ENCODE assay signal across 1 cellular context in the genomic region with DNA sequence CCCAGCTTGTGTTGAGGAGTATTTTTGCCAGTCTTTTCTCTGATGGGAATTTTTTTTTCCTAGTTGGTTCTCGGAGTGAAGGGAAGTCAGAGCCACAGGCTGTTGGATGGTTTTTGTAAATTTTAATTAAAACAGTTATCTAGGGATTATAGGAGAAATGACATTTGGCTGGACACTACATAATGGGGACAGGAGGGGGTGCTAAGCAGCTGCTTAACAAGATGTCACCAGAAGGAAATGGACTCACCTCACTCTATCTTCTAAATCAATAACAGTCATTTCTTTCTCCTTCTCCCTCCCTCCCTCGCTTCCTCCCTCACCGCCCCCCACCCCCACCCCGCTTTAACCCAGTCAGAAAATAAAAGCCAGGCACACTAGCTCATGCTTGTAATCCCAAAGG.
TF ChIP-seq lines count a peak whose summit lies in the region.

No MANE protein-coding gene starts in this region.

TF ChIP-seq in HCT116, 20 proteins besides CTCF, POLR2A, EP300 and RAD21 (continued from another document):
- TF ChIP-seq, protein P1, sequence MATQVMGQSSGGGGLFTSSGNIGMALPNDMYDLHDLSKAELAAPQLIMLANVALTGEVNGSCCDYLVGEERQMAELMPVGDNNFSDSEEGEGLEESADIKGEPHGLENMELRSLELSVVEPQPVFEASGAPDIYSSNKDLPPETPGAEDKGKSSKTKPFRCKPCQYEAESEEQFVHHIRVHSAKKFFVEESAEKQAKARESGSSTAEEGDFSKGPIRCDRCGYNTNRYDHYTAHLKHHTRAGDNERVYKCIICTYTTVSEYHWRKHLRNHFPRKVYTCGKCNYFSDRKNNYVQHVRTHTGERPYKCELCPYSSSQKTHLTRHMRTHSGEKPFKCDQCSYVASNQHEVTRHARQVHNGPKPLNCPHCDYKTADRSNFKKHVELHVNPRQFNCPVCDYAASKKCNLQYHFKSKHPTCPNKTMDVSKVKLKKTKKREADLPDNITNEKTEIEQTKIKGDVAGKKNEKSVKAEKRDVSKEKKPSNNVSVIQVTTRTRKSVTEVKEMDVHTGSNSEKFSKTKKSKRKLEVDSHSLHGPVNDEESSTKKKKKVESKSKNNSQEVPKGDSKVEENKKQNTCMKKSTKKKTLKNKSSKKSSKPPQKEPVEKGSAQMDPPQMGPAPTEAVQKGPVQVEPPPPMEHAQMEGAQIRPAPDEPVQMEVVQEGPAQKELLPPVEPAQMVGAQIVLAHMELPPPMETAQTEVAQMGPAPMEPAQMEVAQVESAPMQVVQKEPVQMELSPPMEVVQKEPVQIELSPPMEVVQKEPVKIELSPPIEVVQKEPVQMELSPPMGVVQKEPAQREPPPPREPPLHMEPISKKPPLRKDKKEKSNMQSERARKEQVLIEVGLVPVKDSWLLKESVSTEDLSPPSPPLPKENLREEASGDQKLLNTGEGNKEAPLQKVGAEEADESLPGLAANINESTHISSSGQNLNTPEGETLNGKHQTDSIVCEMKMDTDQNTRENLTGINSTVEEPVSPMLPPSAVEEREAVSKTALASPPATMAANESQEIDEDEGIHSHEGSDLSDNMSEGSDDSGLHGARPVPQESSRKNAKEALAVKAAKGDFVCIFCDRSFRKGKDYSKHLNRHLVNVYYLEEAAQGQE (IDR thresholded peaks at IDR 0.05; ENCODE audit: low read depth) = no peak
TF ChIP-seq in HCT116: peak in this region for 0.
